In the genomic region with DNA sequence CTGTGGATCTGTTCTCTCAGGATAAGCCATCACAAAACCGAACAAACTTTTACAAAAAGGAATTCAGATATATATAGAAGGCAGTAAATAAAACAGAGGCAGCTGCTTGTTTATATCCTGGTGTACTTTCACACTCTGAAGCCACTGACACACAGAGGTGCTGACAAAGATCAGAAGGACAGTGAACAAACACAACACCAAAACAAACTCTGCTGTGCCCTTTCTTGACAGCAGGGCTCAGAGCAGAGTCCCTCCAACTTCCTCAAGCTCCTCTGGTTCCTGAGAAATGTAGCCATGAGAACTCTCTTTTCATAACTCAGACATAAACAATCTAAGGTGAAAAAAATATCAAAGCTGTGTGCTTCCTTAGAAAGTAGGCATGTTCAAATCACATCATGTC, we compare ENCODE assay signal across 19 cellular contexts.
DNase-seq lines count a peak whose midpoint lies in the region; ATAC-seq and TF ChIP-seq lines count a peak whose summit lies in the region.
"Had no signal": no experiment of that assay in that cellular context is flagged by ENCODE, and none has a peak within 500 bp of the region (broad histone marks: within the 10 kb centered on the region; RNA-seq: fewer than 3 reads in every experiment).

No MANE protein-coding gene starts in this region.

- ATAC-seq in GM18909 (IDR thresholded peaks at IDR 0.05; ENCODE audit: poor library complexity, unreplicated experiment) (peak; percentile 73), HG03460 (IDR thresholded peaks at IDR 0.05; ENCODE audit: unreplicated experiment) (peak; percentile 55)
- ATAC-seq: activated CD8-positive, alpha-beta memory T cell treated with anti-CD3 and anti-CD28 coated beads, Interleukin-2, amount 10 ng/mL, durations not matched to agents 7 days and 5 days; lower lobe of right lung; natural killer cell treated with Interleukin-12 subunit alpha and Interleukin-12 subunit beta and Interleukin-15 and Interleukin-18, amount 100 ng/mL, for 72 hours; T-cell had no signal

- no peak overlapping the region for H3K4me3 ChIP-seq in endodermal cell (ENCODE audit: low read length)
- no peak overlapping the region for H3K4me3 ChIP-seq in neuron (ENCODE audit: low read length)
- H3K4me3 ChIP-seq in right atrium auricular region: no peak overlapping the region
- H3K4me3 ChIP-seq: lower lobe of right lung had no signal

- CTCF ChIA-PET in HEK293T (lab: Yijun Ruan, JAX): no interaction called here

- H3K27me3 ChIP-seq in endodermal cell (ENCODE audit: control insufficient read depth, insufficient read depth, low read length, poor library complexity, severe bottlenecking) (no peaks in the 10 kb centered on the region), neuron (ENCODE audit: insufficient read depth, low read length) (no peaks in the 10 kb centered on the region), right atrium auricular region (no peaks in the 10 kb centered on the region)

- WGBS in endodermal cell (ENCODE audit: insufficient coverage in 1 of 2, insufficient read length in 1 of 2), 2 experiments: 86% methylated on average over 1 of the region's 1 CpG; no CpG with 5 or more reads in 1 of the 2 experiments

- peak; percentile 52 for TF ChIP-seq CTCF in endodermal cell (conservative IDR thresholded peaks at IDR 0.05)
- no peak for TF ChIP-seq CTCF in right atrium auricular region (IDR thresholded peaks at IDR 0.05)

- no peaks in the 10 kb centered on the region for H3K9me3 Mint-ChIP-seq in endodermal cell

- peaks cover 2% of the 10 kb centered on the region for H3K36me3 Mint-ChIP-seq in endodermal cell (ENCODE audit: low read depth)
- H3K36me3 Mint-ChIP-seq: activated CD8-positive, alpha-beta memory T cell treated with anti-CD3 and anti-CD28 coated beads, Interleukin-2, amount 10 ng/mL, durations not matched to agents 7 days and 5 days; natural killer cell treated with Interleukin-12 subunit alpha and Interleukin-12 subunit beta and Interleukin-15 and Interleukin-18, amount 100 ng/mL, for 72 hours; T-cell had no signal

- DNase-seq in endodermal cell: peak; percentile 55
- DNase-seq in HEK293T (ENCODE audit: extremely low spot score): no peak
- DNase-seq in SK-N-DZ (ENCODE audit: low spot score): no peak
- DNase-seq in DMS79 treated with DMSO at 0.1 percent for 48 hours (lab: John Stamatoyannopoulos, UW): no peak
- DNase-seq in right atrium auricular region (ENCODE audit: low spot score): no peak
- DNase-seq: activated CD8-positive, alpha-beta memory T cell treated with anti-CD3 and anti-CD28 coated beads, Interleukin-2, amount 10 ng/mL, durations not matched to agents 7 days and 5 days; activated effector memory CD4-positive, alpha-beta T cell treated with Interleukin-2 at 50 U/mL for 16 hours; foreskin fibroblast; GDM1; lower lobe of right lung; NCI-H1092 treated with DMSO at 0.1 percent for 48 hours; NCI-H2171; RPMI8226; T-cell had no signal

- H3K9me3 ChIP-seq in endodermal cell (ENCODE audit: control insufficient read depth, low read length): no peaks in the 10 kb centered on the region
- no peaks in the 10 kb centered on the region for H3K9me3 ChIP-seq in neuron (ENCODE audit: low read length)
- no peaks in the 10 kb centered on the region for H3K9me3 ChIP-seq in right atrium auricular region
- H3K9me3 ChIP-seq: lower lobe of right lung had no signal

- H3K4me1 ChIP-seq in endodermal cell (ENCODE audit: control insufficient read depth, insufficient read depth, low read length) (peaks cover 4% of the 10 kb centered on the region), neuron (ENCODE audit: insufficient read depth, low read length) (no peaks in the 10 kb centered on the region), right atrium auricular region (no peaks in the 10 kb centered on the region)
- H3K4me1 ChIP-seq: lower lobe of right lung had no signal

- H3K36me3 ChIP-seq in endodermal cell (ENCODE audit: control insufficient read depth, insufficient read depth, low read length): no peaks in the 10 kb centered on the region
- H3K36me3 ChIP-seq in neuron (ENCODE audit: insufficient read depth, low read length): no peaks in the 10 kb centered on the region
- H3K36me3 ChIP-seq in right atrium auricular region: no peaks in the 10 kb centered on the region
- H3K36me3 ChIP-seq: lower lobe of right lung had no signal

- POLR2A ChIA-PET in HEK293T (lab: Yijun Ruan, JAX): no interaction called here

- no peak overlapping the region for H3K27ac ChIP-seq in endodermal cell (ENCODE audit: low read depth, low read length)
- H3K27ac ChIP-seq in right atrium auricular region: no peak overlapping the region
- H3K27ac ChIP-seq: KMS-11, lower lobe of right lung had no signal

- peak overlapping the region; percentile 19 for H3K27ac Mint-ChIP-seq in endodermal cell
- H3K27ac Mint-ChIP-seq: activated CD8-positive, alpha-beta memory T cell treated with anti-CD3 and anti-CD28 coated beads, Interleukin-2, amount 10 ng/mL, durations not matched to agents 7 days and 5 days; natural killer cell treated with Interleukin-12 subunit alpha and Interleukin-12 subunit beta and Interleukin-15 and Interleukin-18, amount 100 ng/mL, for 72 hours; T-cell had no signal

- H3K4me3 Mint-ChIP-seq in endodermal cell: no peak overlapping the region
- H3K4me3 Mint-ChIP-seq: activated CD8-positive, alpha-beta memory T cell treated with anti-CD3 and anti-CD28 coated beads, Interleukin-2, amount 10 ng/mL, durations not matched to agents 7 days and 5 days; natural killer cell treated with Interleukin-12 subunit alpha and Interleukin-12 subunit beta and Interleukin-15 and Interleukin-18, amount 100 ng/mL, for 72 hours; T-cell had no signal

- peak overlapping the region; percentile 51 for H2AFZ ChIP-seq in neuron (ENCODE audit: low read depth, low read length)

- H3K9ac ChIP-seq in endodermal cell (ENCODE audit: extremely low read depth, low read length, poor library complexity, severe bottlenecking): no peak overlapping the region
- H3K9ac ChIP-seq: KMS-11 had no signal

- peaks cover 30% of the 10 kb centered on the region for H3K4me1 Mint-ChIP-seq in endodermal cell
- H3K4me1 Mint-ChIP-seq: activated CD8-positive, alpha-beta memory T cell treated with anti-CD3 and anti-CD28 coated beads, Interleukin-2, amount 10 ng/mL, durations not matched to agents 7 days and 5 days; T-cell had no signal

- no peaks in the 10 kb centered on the region for H3K27me3 Mint-ChIP-seq in endodermal cell (ENCODE audit: insufficient read depth)
- H3K27me3 Mint-ChIP-seq: activated CD8-positive, alpha-beta memory T cell treated with anti-CD3 and anti-CD28 coated beads, Interleukin-2, amount 10 ng/mL, durations not matched to agents 7 days and 5 days; natural killer cell treated with Interleukin-12 subunit alpha and Interleukin-12 subunit beta and Interleukin-15 and Interleukin-18, amount 100 ng/mL, for 72 hours; T-cell had no signal

TF ChIP-seq in HEK293T, 16 proteins besides CTCF, POLR2A, EP300 and RAD21:
- no peak for TF ChIP-seq SP1 (IDR thresholded peaks at IDR 0.05)
- TF ChIP-seq L3MBTL2 (conservative IDR thresholded peaks at IDR 0.05): no peak
- no peak for TF ChIP-seq FOXA1 (IDR thresholded peaks at IDR 0.05)
- no peak for TF ChIP-seq FOXK2 (IDR thresholded peaks at IDR 0.05)
- TF ChIP-seq HDGF (IDR thresholded peaks at IDR 0.05; ENCODE audit: borderline replicate concordance): no peak
- TF ChIP-seq ZNF384 (IDR thresholded peaks at IDR 0.05): no peak
- TF ChIP-seq NFRKB (IDR thresholded peaks at IDR 0.05): no peak
- no peak for TF ChIP-seq SUZ12 (IDR thresholded peaks at IDR 0.05)
- no peak for TF ChIP-seq ARNT (IDR thresholded peaks at IDR 0.05)
- TF ChIP-seq, protein P1, sequence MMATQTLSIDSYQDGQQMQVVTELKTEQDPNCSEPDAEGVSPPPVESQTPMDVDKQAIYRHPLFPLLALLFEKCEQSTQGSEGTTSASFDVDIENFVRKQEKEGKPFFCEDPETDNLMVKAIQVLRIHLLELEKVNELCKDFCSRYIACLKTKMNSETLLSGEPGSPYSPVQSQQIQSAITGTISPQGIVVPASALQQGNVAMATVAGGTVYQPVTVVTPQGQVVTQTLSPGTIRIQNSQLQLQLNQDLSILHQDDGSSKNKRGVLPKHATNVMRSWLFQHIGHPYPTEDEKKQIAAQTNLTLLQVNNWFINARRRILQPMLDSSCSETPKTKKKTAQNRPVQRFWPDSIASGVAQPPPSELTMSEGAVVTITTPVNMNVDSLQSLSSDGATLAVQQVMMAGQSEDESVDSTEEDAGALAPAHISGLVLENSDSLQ (IDR thresholded peaks at IDR 0.05): no peak
- no peak for TF ChIP-seq LEF1 (IDR thresholded peaks at IDR 0.05; ENCODE audit: borderline replicate concordance)
- TF ChIP-seq FOXM1 (IDR thresholded peaks at IDR 0.05; ENCODE audit: borderline replicate concordance): no peak
- TF ChIP-seq CTBP1 (IDR thresholded peaks at IDR 0.05; ENCODE audit: borderline replicate concordance): no peak
- TF ChIP-seq TARDBP (IDR thresholded peaks at IDR 0.05): no peak
- no peak for TF ChIP-seq BHLHE40 (IDR thresholded peaks at IDR 0.05; ENCODE audit: borderline replicate concordance)
- no peak for TF ChIP-seq ELF4 (IDR thresholded peaks at IDR 0.05)
TF ChIP-seq in HEK293T: peak in this region for 0.
